In the genomic region with DNA sequence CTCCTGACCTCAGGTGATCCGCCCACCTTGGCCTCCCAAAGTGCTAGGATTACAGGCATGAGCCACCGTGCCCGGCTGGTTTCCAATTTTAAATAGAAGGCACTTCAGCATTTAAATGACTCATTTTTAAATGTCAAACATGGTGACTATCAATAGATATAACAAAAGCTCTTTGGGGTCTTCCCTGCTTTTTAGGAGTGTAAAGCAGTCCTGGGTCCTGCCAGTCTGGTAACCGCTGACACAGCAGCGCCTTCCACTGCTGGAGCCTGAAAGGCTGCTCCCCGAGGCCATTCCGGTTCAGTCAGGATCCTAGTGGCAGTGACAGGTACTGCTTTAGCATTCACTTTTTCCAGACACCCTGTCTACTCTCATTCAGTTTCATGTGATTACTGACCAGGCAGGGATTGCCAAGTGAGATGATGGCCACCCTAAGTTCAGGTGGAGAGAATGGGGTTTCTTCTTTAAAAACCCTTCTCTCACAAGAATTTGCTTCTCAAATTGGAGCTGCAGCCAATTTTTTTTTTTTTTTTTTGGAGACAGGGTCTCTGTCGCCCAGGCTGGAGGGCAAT, we compare ENCODE assay signal across 1 cellular context.
TF ChIP-seq lines count a peak whose summit lies in the region.

No MANE protein-coding gene starts in this region.

TF ChIP-seq in GM12878, 131 proteins besides CTCF, POLR2A, EP300 and RAD21:
- TF ChIP-seq, protein P1, sequence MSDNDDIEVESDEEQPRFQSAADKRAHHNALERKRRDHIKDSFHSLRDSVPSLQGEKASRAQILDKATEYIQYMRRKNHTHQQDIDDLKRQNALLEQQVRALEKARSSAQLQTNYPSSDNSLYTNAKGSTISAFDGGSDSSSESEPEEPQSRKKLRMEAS (IDR thresholded peaks at IDR 0.05; ENCODE audit: low read depth, low read length), result no peak
- no peak for TF ChIP-seq RB1 (IDR thresholded peaks at IDR 0.05; ENCODE audit: borderline replicate concordance)
- no peak for TF ChIP-seq EED (IDR thresholded peaks at IDR 0.05; ENCODE audit: low read depth)
- TF ChIP-seq YY1 (IDR thresholded peaks at IDR 0.05; ENCODE audit: low read depth, low read length), result peak; percentile 34; the same call in 1 of the 2 replicates
- no peak for TF ChIP-seq HDAC2 (IDR thresholded peaks at IDR 0.05)
- TF ChIP-seq, protein P2, sequence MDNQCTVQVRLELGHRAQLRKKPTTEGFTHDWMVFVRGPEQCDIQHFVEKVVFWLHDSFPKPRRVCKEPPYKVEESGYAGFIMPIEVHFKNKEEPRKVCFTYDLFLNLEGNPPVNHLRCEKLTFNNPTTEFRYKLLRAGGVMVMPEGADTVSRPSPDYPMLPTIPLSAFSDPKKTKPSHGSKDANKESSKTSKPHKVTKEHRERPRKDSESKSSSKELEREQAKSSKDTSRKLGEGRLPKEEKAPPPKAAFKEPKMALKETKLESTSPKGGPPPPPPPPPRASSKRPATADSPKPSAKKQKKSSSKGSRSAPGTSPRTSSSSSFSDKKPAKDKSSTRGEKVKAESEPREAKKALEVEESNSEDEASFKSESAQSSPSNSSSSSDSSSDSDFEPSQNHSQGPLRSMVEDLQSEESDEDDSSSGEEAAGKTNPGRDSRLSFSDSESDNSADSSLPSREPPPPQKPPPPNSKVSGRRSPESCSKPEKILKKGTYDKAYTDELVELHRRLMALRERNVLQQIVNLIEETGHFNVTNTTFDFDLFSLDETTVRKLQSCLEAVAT (IDR thresholded peaks at IDR 0.05), result peak; percentile 62; the same call in 1 of the 2 replicates
- no peak for TF ChIP-seq ESRRA (IDR thresholded peaks at IDR 0.05; ENCODE audit: low read length)
- TF ChIP-seq, protein P3, sequence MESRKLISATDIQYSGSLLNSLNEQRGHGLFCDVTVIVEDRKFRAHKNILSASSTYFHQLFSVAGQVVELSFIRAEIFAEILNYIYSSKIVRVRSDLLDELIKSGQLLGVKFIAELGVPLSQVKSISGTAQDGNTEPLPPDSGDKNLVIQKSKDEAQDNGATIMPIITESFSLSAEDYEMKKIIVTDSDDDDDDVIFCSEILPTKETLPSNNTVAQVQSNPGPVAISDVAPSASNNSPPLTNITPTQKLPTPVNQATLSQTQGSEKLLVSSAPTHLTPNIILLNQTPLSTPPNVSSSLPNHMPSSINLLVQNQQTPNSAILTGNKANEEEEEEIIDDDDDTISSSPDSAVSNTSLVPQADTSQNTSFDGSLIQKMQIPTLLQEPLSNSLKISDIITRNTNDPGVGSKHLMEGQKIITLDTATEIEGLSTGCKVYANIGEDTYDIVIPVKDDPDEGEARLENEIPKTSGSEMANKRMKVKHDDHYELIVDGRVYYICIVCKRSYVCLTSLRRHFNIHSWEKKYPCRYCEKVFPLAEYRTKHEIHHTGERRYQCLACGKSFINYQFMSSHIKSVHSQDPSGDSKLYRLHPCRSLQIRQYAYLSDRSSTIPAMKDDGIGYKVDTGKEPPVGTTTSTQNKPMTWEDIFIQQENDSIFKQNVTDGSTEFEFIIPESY (IDR thresholded peaks at IDR 0.05), result peak; percentile 93
- TF ChIP-seq SPI1 (IDR thresholded peaks at IDR 0.05; ENCODE audit: borderline replicate concordance, insufficient read depth, low read depth, low read length), result no peak
- TF ChIP-seq DPF2 (IDR thresholded peaks at IDR 0.05), result no peak
- TF ChIP-seq, protein P4, sequence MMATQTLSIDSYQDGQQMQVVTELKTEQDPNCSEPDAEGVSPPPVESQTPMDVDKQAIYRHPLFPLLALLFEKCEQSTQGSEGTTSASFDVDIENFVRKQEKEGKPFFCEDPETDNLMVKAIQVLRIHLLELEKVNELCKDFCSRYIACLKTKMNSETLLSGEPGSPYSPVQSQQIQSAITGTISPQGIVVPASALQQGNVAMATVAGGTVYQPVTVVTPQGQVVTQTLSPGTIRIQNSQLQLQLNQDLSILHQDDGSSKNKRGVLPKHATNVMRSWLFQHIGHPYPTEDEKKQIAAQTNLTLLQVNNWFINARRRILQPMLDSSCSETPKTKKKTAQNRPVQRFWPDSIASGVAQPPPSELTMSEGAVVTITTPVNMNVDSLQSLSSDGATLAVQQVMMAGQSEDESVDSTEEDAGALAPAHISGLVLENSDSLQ (IDR thresholded peaks at IDR 0.05), result peak; percentile 40; the same call in 1 of the 2 replicates
- TF ChIP-seq, protein P5, sequence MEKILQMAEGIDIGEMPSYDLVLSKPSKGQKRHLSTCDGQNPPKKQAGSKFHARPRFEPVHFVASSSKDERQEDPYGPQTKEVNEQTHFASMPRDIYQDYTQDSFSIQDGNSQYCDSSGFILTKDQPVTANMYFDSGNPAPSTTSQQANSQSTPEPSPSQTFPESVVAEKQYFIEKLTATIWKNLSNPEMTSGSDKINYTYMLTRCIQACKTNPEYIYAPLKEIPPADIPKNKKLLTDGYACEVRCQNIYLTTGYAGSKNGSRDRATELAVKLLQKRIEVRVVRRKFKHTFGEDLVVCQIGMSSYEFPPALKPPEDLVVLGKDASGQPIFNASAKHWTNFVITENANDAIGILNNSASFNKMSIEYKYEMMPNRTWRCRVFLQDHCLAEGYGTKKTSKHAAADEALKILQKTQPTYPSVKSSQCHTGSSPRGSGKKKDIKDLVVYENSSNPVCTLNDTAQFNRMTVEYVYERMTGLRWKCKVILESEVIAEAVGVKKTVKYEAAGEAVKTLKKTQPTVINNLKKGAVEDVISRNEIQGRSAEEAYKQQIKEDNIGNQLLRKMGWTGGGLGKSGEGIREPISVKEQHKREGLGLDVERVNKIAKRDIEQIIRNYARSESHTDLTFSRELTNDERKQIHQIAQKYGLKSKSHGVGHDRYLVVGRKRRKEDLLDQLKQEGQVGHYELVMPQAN (conservative IDR thresholded peaks at IDR 0.05), result no peak
